Comparison of ENCODE assay signal across 9 cellular contexts in the genomic region with DNA sequence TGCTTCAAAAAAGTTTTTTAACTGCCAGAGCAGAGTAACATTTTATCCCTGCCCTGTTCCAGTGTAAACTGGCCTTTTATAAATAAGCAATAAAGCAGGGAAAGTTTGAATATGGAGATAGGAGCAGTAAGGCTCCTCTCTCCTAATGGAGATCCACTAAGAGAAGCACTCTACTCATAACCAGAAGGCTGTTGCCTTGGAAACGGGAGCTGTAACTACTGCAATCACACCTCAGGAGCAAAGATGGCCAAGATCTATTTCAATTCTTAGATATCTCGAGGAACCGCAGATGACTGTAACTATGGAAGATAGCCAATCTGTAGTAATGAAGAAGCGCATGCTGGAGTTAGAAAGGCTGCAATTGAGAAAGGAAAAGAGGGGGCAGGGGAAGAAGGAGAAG. TPM values are rescaled to one million over a fixed set of nuclear protein-coding genes. Genes with fewer than 3 reads are reported as not detected.
DNase-seq lines count a peak whose midpoint lies in the region; ATAC-seq, FAIRE-seq and TF ChIP-seq lines count a peak whose summit lies in the region.
"Had no signal": no experiment of that assay in that cellular context is flagged by ENCODE, and none has a peak within 500 bp of the region (broad histone marks: within the 10 kb centered on the region; RNA-seq: fewer than 3 reads in every experiment).

No MANE protein-coding gene starts in this region.

- H3K36me3 ChIP-seq in effector memory CD4-positive, alpha-beta T cell (ENCODE audit: control insufficient read depth, insufficient read depth, low read length): no peaks in the 10 kb centered on the region
- H3K36me3 ChIP-seq in HepG2 (replicated peaks in 1 of 2; ENCODE audit: control insufficient read depth in 1 of 2, insufficient read depth in 2 of 2, low read length in 2 of 2): no peaks in the 10 kb centered on the region

- H3K9me3 ChIP-seq in effector memory CD4-positive, alpha-beta T cell (ENCODE audit: control insufficient read depth, low read length): no peaks in the 10 kb centered on the region
- no peaks in the 10 kb centered on the region for H3K9me3 ChIP-seq in HepG2 (ENCODE audit: low read length)

- TF ChIP-seq EP300 in HepG2 (IDR thresholded peaks at IDR 0.05; ENCODE audit: low read depth in 2 of 2, low read length in 2 of 2) (no peak), HepG2 (CRISPR knock-in tag; IDR thresholded peaks at IDR 0.05; ENCODE audit: borderline replicate concordance) (no peak)

- H3K4me2 ChIP-seq in HepG2 (ENCODE audit: low read depth, low read length): no peak overlapping the region

- H3K27ac ChIP-seq in effector memory CD4-positive, alpha-beta T cell (ENCODE audit: insufficient read depth, low read length, poor library complexity, severe bottlenecking): peak overlapping the region; percentile 50
- no peak overlapping the region for H3K27ac ChIP-seq in HepG2 (ENCODE audit: extremely low read length, insufficient read depth, low read length)

- H3K79me2 ChIP-seq in HepG2 (ENCODE audit: insufficient read depth, low read length): no peaks in the 10 kb centered on the region

- peaks cover 57% of the 10 kb centered on the region for H3K4me1 ChIP-seq in effector memory CD4-positive, alpha-beta T cell (ENCODE audit: control insufficient read depth, insufficient read depth, low read length, poor library complexity, severe bottlenecking)
- no peaks in the 10 kb centered on the region for H3K4me1 ChIP-seq in HepG2 (ENCODE audit: insufficient read depth, low read length)

- 21% methylated on average over 4 of the region's 4 CpGs for WGBS in HepG2 (ENCODE audit: low lambda C conversion rate)

- no TSS peak for BruUV-seq in HepG2 (replicated peaks; lab: Mats Ljungman, UMichigan)

- CTCF ChIA-PET in HepG2 (lab: Yijun Ruan, JAX; ENCODE audit: low intra/inter-chr PET ratio, low total read pairs): no interaction called here

- H4K20me1 ChIP-seq in HepG2 (ENCODE audit: insufficient read depth, low read length): no peaks in the 10 kb centered on the region

- ATAC-seq in GM18511 (IDR thresholded peaks at IDR 0.05; ENCODE audit: unreplicated experiment): peak; percentile 76
- peak; percentile 66 for ATAC-seq in HG03439 (IDR thresholded peaks at IDR 0.05; ENCODE audit: unreplicated experiment)
- ATAC-seq in HepG2: no peak

- H3K9ac ChIP-seq in HepG2 (ENCODE audit: insufficient read depth, low read depth, low read length): no peak overlapping the region

- no peak overlapping the region for H2AFZ ChIP-seq in HepG2 (ENCODE audit: low read length)

- intact Hi-C loops in HepG2 (cut with micrococcal nuclease; ENCODE audit: unreplicated experiment): no loop called here

- H3K4me3 ChIP-seq in effector memory CD4-positive, alpha-beta T cell (ENCODE audit: insufficient read depth, low read depth, low read length, poor library complexity, severe bottlenecking): no peak overlapping the region
- no peak overlapping the region for H3K4me3 ChIP-seq in HepG2 (replicated peaks in 1 of 3; ENCODE audit: insufficient read depth in 1 of 3, low read depth in 2 of 3, low read length in 3 of 3)

- TF ChIP-seq CTCF in HepG2 (CRISPR knock-in tag; IDR thresholded peaks at IDR 0.05): no peak
- no peak for TF ChIP-seq CTCF in D721Med (IDR thresholded peaks at IDR 0.05; ENCODE audit: insufficient read depth, missing control alignments)

- no peak for TF ChIP-seq RAD21 in HepG2 (CRISPR knock-in tag; IDR thresholded peaks at IDR 0.05)

- TF ChIP-seq POLR2A in HepG2 (IDR thresholded peaks at IDR 0.05; ENCODE audit: insufficient read depth in 1 of 2, low read depth in 2 of 2, low read length in 2 of 2): no peak

- in situ Hi-C loops in HepG2 (cut with HindIII; ENCODE audit: extremely low pct_ligation_motif_present, low pct_unique_long_range_greater_than_20kb): no loop called here

- POLR2A ChIA-PET in HepG2 (lab: Yijun Ruan, JAX): no interaction called here

- H3K27me3 ChIP-seq in effector memory CD4-positive, alpha-beta T cell (replicated peaks; ENCODE audit: control insufficient read depth, insufficient read depth, low read length, poor library complexity, severe bottlenecking): no peaks in the 10 kb centered on the region
- H3K27me3 ChIP-seq in HepG2 (ENCODE audit: control insufficient read depth in 1 of 2, insufficient read depth in 2 of 2, low read length in 2 of 2): 0 out of 5 replicates have a peak, but pooled peaks cover 0 to 6% of the 10 kb centered on the region in 2 experiments

- DNase-seq in Ammon's horn (ENCODE audit: low spot score) (peak; percentile 33), HepG2 (ENCODE audit: low spot score) (no peak), D721Med (ENCODE audit: insufficient read length, low spot score) (no peak), NCI-H345 (lab: John Stamatoyannopoulos, UW) (no peak)
- no peak for DNase-seq in effector memory CD4-positive, alpha-beta T cell
- no peak for DNase-seq in stimulated activated CD8-positive, alpha-beta memory T cell treated with anti-CD3 and anti-CD28 coated beads, Interleukin-4, amount 100 ng/mL, for 48 hours
- DNase-seq: stimulated activated CD4-positive, alpha-beta T cell treated with anti-CD3 and anti-CD28 coated beads, Interleukin-12 subunit alpha, Interleukin-12 subunit beta, amount 100 ng/mL, for 4 hours had no signal

- FAIRE-seq in HepG2 (lab: Jason Lieb, UNC) (no peak), D721Med (lab: Jason Lieb, UNC) (no peak)

TF ChIP-seq in HepG2, 621 proteins besides CTCF, POLR2A, EP300 and RAD21 (continues in another document):
- TF ChIP-seq POGZ (CRISPR knock-in tag; IDR thresholded peaks at IDR 0.05) (no peak), ATF6 (CRISPR knock-in tag; conservative IDR thresholded peaks at IDR 0.05) (no peak), ZNF597 (CRISPR knock-in tag; IDR thresholded peaks at IDR 0.05) (no peak), ZFY (CRISPR knock-in tag; IDR thresholded peaks at IDR 0.05) (no peak), ZNF24 (IDR thresholded peaks at IDR 0.05) (no peak), HHEX (CRISPR knock-in tag; IDR thresholded peaks at IDR 0.05) (no peak), ZEB1 (IDR thresholded peaks at IDR 0.05; ENCODE audit: insufficient replicate concordance, low read depth) (no peak)
- TF ChIP-seq, protein P1, sequence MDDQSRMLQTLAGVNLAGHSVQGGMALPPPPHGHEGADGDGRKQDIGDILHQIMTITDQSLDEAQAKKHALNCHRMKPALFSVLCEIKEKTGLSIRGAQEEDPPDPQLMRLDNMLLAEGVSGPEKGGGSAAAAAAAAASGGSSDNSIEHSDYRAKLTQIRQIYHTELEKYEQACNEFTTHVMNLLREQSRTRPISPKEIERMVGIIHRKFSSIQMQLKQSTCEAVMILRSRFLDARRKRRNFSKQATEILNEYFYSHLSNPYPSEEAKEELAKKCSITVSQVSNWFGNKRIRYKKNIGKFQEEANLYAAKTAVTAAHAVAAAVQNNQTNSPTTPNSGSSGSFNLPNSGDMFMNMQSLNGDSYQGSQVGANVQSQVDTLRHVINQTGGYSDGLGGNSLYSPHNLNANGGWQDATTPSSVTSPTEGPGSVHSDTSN (CRISPR knock-in tag; IDR thresholded peaks at IDR 0.05; ENCODE audit: borderline replicate concordance): no peak

RNA-seq across cellular contexts. Expression of gene ANKRD44, which starts 41.4 kb away (rescaled TPM):
- 0.11 and 0.36 TPM in 2 replicates for total RNA-seq in HepG2 (2016; rRNA removed; fragmentation: Illumina TruSeq; extraction: Trizol)
- not detected in 2 replicates for total RNA-seq in HepG2 (2016; cell fraction: cytosol; rRNA removed; fragmentation: Illumina TruSeq; extraction: Trizol; ENCODE audit: low read depth)
- total RNA-seq in HepG2 (2016; cell fraction: insoluble cytoplasmic fraction; rRNA removed; fragmentation: Illumina TruSeq; extraction: Trizol): 0.55 and 0.63 TPM in 2 replicates
- total RNA-seq in HepG2 (2016; cell fraction: membrane; rRNA removed; fragmentation: Illumina TruSeq; extraction: Trizol): 0.77 TPM in 1 of 2 replicates, not detected in the other
- total RNA-seq in HepG2 (2016; cell fraction: nucleus; rRNA removed; fragmentation: Illumina TruSeq; extraction: Trizol): 0.44 and 1.2 TPM in 2 replicates
- polyA plus RNA-seq in HepG2 (2011; rRNA removed): 0.04 and 0.05 TPM in 2 replicates
- polyA plus RNA-seq in HepG2 (2011; cell fraction: cytosol; rRNA removed): 0.03 and 0.08 TPM in 2 replicates
- 1.3 and 2.2 TPM in 2 replicates for polyA plus RNA-seq in HepG2 (2011; cell fraction: nucleus; rRNA removed)
- 0.04 TPM in 1 of 2 replicates, not detected in the other for polyA plus RNA-seq in HepG2 (2012)
- polyA plus RNA-seq in HepG2 (2016; cell fraction: cytosol; fragmentation: Illumina TruSeq; extraction: Trizol; ENCODE audit: low read depth): 0.16 TPM in 1 of 2 replicates, not detected in the other
- polyA plus RNA-seq in HepG2 (2016; cell fraction: insoluble cytoplasmic fraction; fragmentation: Illumina TruSeq; extraction: Trizol; ENCODE audit: low read depth): 0.09 and 0.17 TPM in 2 replicates
- polyA plus RNA-seq in HepG2 (2016; cell fraction: membrane; fragmentation: Illumina TruSeq; extraction: Trizol; ENCODE audit: low read depth): not detected in 2 replicates
- 0.07 and 0.21 TPM in 2 replicates for polyA plus RNA-seq in HepG2 (2016; cell fraction: nucleus; fragmentation: Illumina TruSeq; extraction: Trizol; ENCODE audit: insufficient read depth, low read depth)
- polyA minus RNA-seq in HepG2 (2011; rRNA and poly(A)+ RNA removed; ENCODE audit: low replicate concordance): 0.52 and 22.4 TPM in 2 replicates
- not detected in 2 replicates for polyA minus RNA-seq in HepG2 (2011; cell fraction: cytosol; rRNA and poly(A)+ RNA removed)
- 1.2 and 1.3 TPM in 2 replicates for polyA minus RNA-seq in HepG2 (2011; cell fraction: nucleus; rRNA and poly(A)+ RNA removed)
